In the genomic region with DNA sequence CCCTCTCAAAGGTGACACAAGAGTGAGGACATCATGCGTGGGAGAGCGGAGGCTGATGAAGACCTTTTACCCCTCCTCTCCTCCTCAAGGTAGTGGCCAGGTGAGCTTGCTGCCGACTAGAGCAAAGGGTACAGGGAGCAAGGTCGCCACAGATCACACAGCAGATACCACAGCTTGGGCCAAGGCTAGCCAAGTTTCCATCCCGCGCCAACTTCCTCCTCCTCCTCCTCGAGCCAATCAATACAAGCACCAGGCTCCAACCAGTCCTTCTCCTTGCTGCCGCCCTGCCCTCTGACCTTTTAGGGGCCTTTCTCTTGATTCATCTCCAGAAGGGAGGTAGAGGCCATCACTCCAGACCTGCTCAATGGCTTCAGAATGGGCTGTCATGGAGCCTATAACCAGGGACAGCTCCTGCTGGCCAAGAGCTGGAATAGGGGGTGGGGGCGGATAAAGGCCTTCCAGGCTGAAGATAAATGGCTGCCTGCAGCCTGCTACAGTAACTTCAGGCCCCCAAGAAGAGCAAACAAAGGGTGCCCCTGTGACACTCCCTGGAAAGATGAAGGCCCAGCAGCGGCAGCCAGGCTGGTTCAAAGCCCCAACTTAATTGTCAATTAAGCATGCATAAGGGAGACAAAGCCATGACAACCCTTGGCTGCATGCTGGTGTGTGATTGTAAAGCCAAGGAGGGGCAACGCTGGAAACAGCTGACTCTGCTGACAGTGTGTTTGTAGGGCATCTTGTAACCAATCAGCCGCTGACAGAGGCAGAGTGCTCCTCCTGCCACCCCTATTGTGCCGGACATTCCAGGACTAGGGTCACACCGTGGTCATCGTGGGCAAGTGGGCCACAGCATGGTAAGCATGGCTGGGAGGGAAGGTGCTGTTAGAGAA, we compare ENCODE assay signal across 30 cellular contexts. TPM values are rescaled to one million over a fixed set of nuclear protein-coding genes. Genes with fewer than 3 reads are reported as not detected.
A peak's percentile ranks its signal among the peaks of the same experiment; 100 is the strongest.
DNase-seq lines count a peak whose midpoint lies in the region; ATAC-seq, FAIRE-seq and TF ChIP-seq lines count a peak whose summit lies in the region.
"Had no signal": no experiment of that assay in that cellular context is flagged by ENCODE, and none has a peak within 500 bp of the region (broad histone marks: within the 10 kb centered on the region; RNA-seq: fewer than 3 reads in every experiment).

No MANE protein-coding gene starts in this region.

- H3K9ac ChIP-seq in H1 (replicated peaks in 1 of 4; ENCODE audit: extremely low read depth in 1 of 4, low read depth in 3 of 4, low read length in 3 of 4), result no peak overlapping the region
- H3K9ac ChIP-seq: BLaER1 treated with 17β-estradiol and CSF1 and Interleukin-3, amounts not matched to agents 10 nM and 100 nM had no signal

- H3K4me1 ChIP-seq in H1 (replicated peaks in 1 of 4; ENCODE audit: control insufficient read depth in 3 of 4, insufficient read depth in 4 of 4, low read length in 3 of 4) (no peaks in the 10 kb centered on the region), mesodermal cell (ENCODE audit: control insufficient read depth, insufficient read depth, low read length, poor library complexity, severe bottlenecking) (peaks cover 4% of the 10 kb centered on the region), small intestine (ENCODE audit: control insufficient read depth in 2 of 2, insufficient read depth in 1 of 2, low read depth in 1 of 2, low read length in 1 of 2) (peaks cover 7 to 22% of the 10 kb centered on the region in 2 donors)
- H3K4me1 ChIP-seq: spleen had no signal

- H3K23ac ChIP-seq in H1 (ENCODE audit: insufficient read length), result no peak overlapping the region

- H3K18ac ChIP-seq in H1 (ENCODE audit: extremely low read depth, low read length), result no peak overlapping the region

- H3K4me3 ChIP-seq in H1 (ENCODE audit: extremely low read depth in 1 of 4, insufficient read depth in 2 of 4, low read depth in 3 of 4, low read length in 4 of 4), result no peak overlapping the region
- H3K4me3 ChIP-seq in mesodermal cell (ENCODE audit: extremely low read depth, insufficient read depth, low read length, poor library complexity, severe bottlenecking), result no peak overlapping the region
- H3K4me3 ChIP-seq in small intestine (ENCODE audit: low read depth in 1 of 2, low read length in 2 of 2), result no peak overlapping the region
- H3K4me3 ChIP-seq: BLaER1 treated with 17β-estradiol and CSF1 and Interleukin-3, amounts not matched to agents 10 nM and 100 nM; HAP-1; SJSA1; spleen had no signal

- H3K36me3 ChIP-seq in H1 (ENCODE audit: control insufficient read depth in 2 of 4, insufficient read depth in 4 of 4, low read length in 3 of 4), result no peaks in the 10 kb centered on the region
- H3K36me3 ChIP-seq in mesodermal cell (ENCODE audit: control insufficient read depth, insufficient read depth, low read length), result no peaks in the 10 kb centered on the region
- peaks cover 0 to 5% of the 10 kb centered on the region in 2 donors for H3K36me3 ChIP-seq in small intestine (ENCODE audit: control insufficient read depth in 2 of 2, insufficient read depth in 2 of 2, low read length in 2 of 2)
- H3K36me3 ChIP-seq: BLaER1 treated with 17β-estradiol and CSF1 and Interleukin-3, amounts not matched to agents 10 nM and 100 nM; HAP-1; SJSA1; spleen had no signal

- H3K79me2 ChIP-seq in H1 (ENCODE audit: control insufficient read depth in 1 of 2, insufficient read depth in 2 of 2, low read length in 2 of 2), result no peaks in the 10 kb centered on the region

- no peaks in the 10 kb centered on the region for H3K9me3 ChIP-seq in H1 (ENCODE audit: insufficient read depth in 2 of 2, low read depth in 1 of 2, low read length in 1 of 2)
- no peaks in the 10 kb centered on the region for H3K9me3 ChIP-seq in mesodermal cell (ENCODE audit: control insufficient read depth, low read length)
- no peaks in the 10 kb centered on the region for H3K9me3 ChIP-seq in small intestine (ENCODE audit: control insufficient read depth, low read depth)
- H3K9me3 ChIP-seq: BLaER1 treated with 17β-estradiol and CSF1 and Interleukin-3, amounts not matched to agents 10 nM and 100 nM; HAP-1; SJSA1; spleen had no signal

- H2BK120ac ChIP-seq in H1 (replicated peaks; ENCODE audit: low read depth, low read length), result no peak overlapping the region

- peaks cover 0 to 2% of the 10 kb centered on the region in 2 experiments for H4K20me1 ChIP-seq in H1 (replicated peaks in 1 of 2; ENCODE audit: control insufficient read depth in 1 of 2, insufficient read depth in 2 of 2, low read length in 2 of 2)
- H4K20me1 ChIP-seq: BLaER1 treated with 17β-estradiol and CSF1 and Interleukin-3, amounts not matched to agents 10 nM and 100 nM had no signal

- H2AFZ ChIP-seq in H1 (ENCODE audit: low read length), result no peak overlapping the region

- no peak overlapping the region for H2BK15ac ChIP-seq in H1 (ENCODE audit: low read length)

- H2BK5ac ChIP-seq in H1 (ENCODE audit: low read depth, low read length), result no peak overlapping the region

- H3K27ac ChIP-seq in H1 (ENCODE audit: low read depth, low read length) (no peak overlapping the region), mesodermal cell (ENCODE audit: low read depth, low read length, severe bottlenecking) (peak overlapping the region; percentile 23), small intestine (ENCODE audit: low read depth in 1 of 2, low read length in 1 of 2) (peak overlapping the region; percentile 63 to 69)
- H3K27ac ChIP-seq: BLaER1 treated with 17β-estradiol and CSF1 and Interleukin-3, amounts not matched to agents 10 nM and 100 nM; SJSA1; spleen had no signal

- H2BK12ac ChIP-seq in H1 (ENCODE audit: low read depth, low read length), result no peak overlapping the region

- FAIRE-seq in H1 (lab: Jason Lieb, UNC), result no peak
- no peak for FAIRE-seq in small intestine (lab: Jason Lieb, UNC)
- FAIRE-seq: GM18507, HTR-8/SVneo had no signal

- H3K4me2 ChIP-seq in H1 (ENCODE audit: insufficient read depth in 1 of 2, low read depth in 2 of 2, low read length in 2 of 2), result no peak overlapping the region
- H3K4me2 ChIP-seq: BLaER1 treated with 17β-estradiol and CSF1 and Interleukin-3, amounts not matched to agents 10 nM and 100 nM had no signal

- H2AK5ac ChIP-seq in H1 (ENCODE audit: low read depth, low read length), result no peak overlapping the region

- ATAC-seq in HG03378 (IDR thresholded peaks at IDR 0.05; ENCODE audit: unreplicated experiment), result no peak
- ATAC-seq: activated CD8-positive, alpha-beta T cell treated with anti-CD3 and anti-CD28 coated beads, Interleukin-2, amount 10 ng/mL, durations not matched to agents 7 days and 5 days had no signal

- no peak for TF ChIP-seq CTCF in H1 (IDR thresholded peaks at IDR 0.05; ENCODE audit: control extremely low read depth in 1 of 3, insufficient read depth in 1 of 3, low read depth in 1 of 3, low read length in 3 of 3)

- no peak overlapping the region for H4K5ac ChIP-seq in H1 (ENCODE audit: insufficient read length, low read depth, low read length)

- no peak for TF ChIP-seq EP300 in H1 (IDR thresholded peaks at IDR 0.05; ENCODE audit: borderline replicate concordance in 1 of 2, low read depth in 2 of 2, low read length in 2 of 2)

- peak overlapping the region; percentile 20 for H4K8ac ChIP-seq in H1 (ENCODE audit: extremely low read depth, insufficient read depth, low read length)

- TF ChIP-seq POLR2A in H1 (IDR thresholded peaks at IDR 0.05; ENCODE audit: control extremely low read depth in 1 of 2, low read depth in 2 of 2, low read length in 2 of 2), result no peak

- WGBS in H1 (ENCODE audit: extremely low coverage in 1 of 2, insufficient coverage in 1 of 2, insufficient read length in 1 of 2, insufficient replicate concordance in 2 of 2, low coverage in 1 of 2, low lambda C conversion rate in 2 of 2, missing lambda C conversion rate in 1 of 2), 2 experiments, result 83% methylated on average over 15 of the region's 15 CpGs; no CpG with 5 or more reads in 1 of the 2 experiments
- WGBS in mesodermal cell (ENCODE audit: insufficient coverage in 2 of 2), 2 experiments, result 64 to 70% methylated on average over 8 to 15 of the region's 15 CpGs
- WGBS in small intestine, 3 donors, result 41 to 64% (median 49%) methylated on average over 15 of the region's 15 CpGs

- H3K56ac ChIP-seq in H1 (replicated peaks; ENCODE audit: insufficient read length, low read depth, low read length), result no peak overlapping the region

- peak overlapping the region; percentile 17 for H4K91ac ChIP-seq in H1 (replicated peaks; ENCODE audit: insufficient read length, low read length)

- no peaks in the 10 kb centered on the region for H3K79me1 ChIP-seq in H1 (ENCODE audit: low read depth, low read length)

- no peaks in the 10 kb centered on the region; the same call in 1 of the 2 replicates for H3K23me2 ChIP-seq in H1 (ENCODE audit: low read depth, low read length)

- H3K4ac ChIP-seq in H1 (replicated peaks; ENCODE audit: insufficient read length, low read depth, low read length), result no peak overlapping the region

- no peak for TF ChIP-seq RAD21 in H1 (IDR thresholded peaks at IDR 0.05 in 1 of 2, conservative IDR thresholded peaks at IDR 0.05 in 1 of 2; ENCODE audit: low read depth in 2 of 2, low read length in 2 of 2)

- no peak overlapping the region for H3K14ac ChIP-seq in H1 (ENCODE audit: insufficient read length)

- no peak overlapping the region for H2BK20ac ChIP-seq in H1 (ENCODE audit: low read length)

- CTCF ChIA-PET in H1 (lab: Charles Lee; ENCODE audit: partially characterized antibody), result interaction anchor here (1.2 to 7.2 kb wide), 2 partner anchors 8 to 10 kb away, joined by 4 to 30 read pairs; no protein-coding TSS in a partner anchor

- POLR2A ChIA-PET in H1 (lab: Charles Lee; ENCODE audit: partially characterized antibody), result interaction anchor here (0.6 kb wide), 1 partner anchor 246 kb away, joined by 3 read pairs; no protein-coding TSS in a partner anchor

- H3K27me3 ChIP-seq in H1 (replicated peaks in 1 of 4; ENCODE audit: control insufficient read depth in 3 of 4, extremely low read depth in 1 of 4, insufficient read depth in 3 of 4, low read length in 3 of 4) (peaks cover 0 to 13% (median 6%) of the 10 kb centered on the region in 4 experiments; a peak in 5 of 7 replicates), small intestine (ENCODE audit: control insufficient read depth in 2 of 2, insufficient read depth in 2 of 2, low read length in 2 of 2) (peaks cover 0 to 5% of the 10 kb centered on the region in 2 donors)
- H3K27me3 ChIP-seq: BLaER1 treated with 17β-estradiol and CSF1 and Interleukin-3, amounts not matched to agents 10 nM and 100 nM; SJSA1 had no signal

- DNase-seq in HT-29 (ENCODE audit: low spot score) (peak; percentile 86), H1 (ENCODE audit: low read depth in 1 of 2, low spot score in 2 of 2) (no peak), small intestine (peak; percentile 88), glomerular visceral epithelial cell (ENCODE audit: extremely low spot score) (no peak), germinal center (ENCODE audit: low spot score) (no peak)
- no peak for DNase-seq in stimulated activated CD4-positive, alpha-beta T cell treated with anti-CD3 and anti-CD28 coated beads, Interleukin-4, amount 100 ng/mL, for 4 hours
- DNase-seq: activated CD8-positive, alpha-beta T cell treated with anti-CD3 and anti-CD28 coated beads, Interleukin-2, amount 10 ng/mL, durations not matched to agents 7 days and 5 days; activated effector memory CD4-positive, alpha-beta T cell treated with anti-CD3 and anti-CD28 coated beads, Interleukin-2, amount 50 U/mL, for 16 hours; activated naive CD8-positive, alpha-beta T cell treated with anti-CD3 and anti-CD28 coated beads, Interleukin-2, amount 10 ng/mL, durations not matched to agents 7 days and 5 days; COR-L47; DMS79; KG1; MM.1S; naive B cell; NCI-H1436 treated with DMSO at 0.1 percent for 48 hours; NCI-H345; NCI-H748 treated with DMSO at 0.1 percent for 48 hours; spleen; substantia nigra had no signal

RNA-seq across cellular contexts. Expression of a gene that starts 17.7 kb away (rescaled TPM):
- 66.0 and 91.4 TPM in 2 replicates for total RNA-seq in HT-29 (2014; rRNA removed; shearing (Covaris generic))
- total RNA-seq in H1 (2021; fragmentation: NEBNext Ultra II Directional; extraction: Animal tissue kit (Norgen Biotek cat#: 25700)), result 0.13 TPM in 1 of 2 replicates, not detected in the other
- polyA plus RNA-seq in H1 (2011; rRNA removed), result 0.28 and 0.30 TPM in 2 replicates
- polyA plus RNA-seq in H1 (2011; cell fraction: cytosol; rRNA removed), result 0.17 TPM
- polyA plus RNA-seq in H1 (2011; cell fraction: nucleus; rRNA removed), result 0.40 TPM
- 0.17 to 0.58 TPM (median 0.27 TPM) in 4 replicates for polyA plus RNA-seq in H1 (2012, experiment 1 of 2)
- 0.17 TPM for polyA plus RNA-seq in H1 (2012, experiment 2 of 2)
- 0.12 TPM for polyA plus RNA-seq in H1 (2013, experiment 1 of 2)
- 0.11 TPM for polyA plus RNA-seq in H1 (2013, experiment 2 of 2)
- 0.20 and 0.22 TPM in 2 replicates for polyA minus RNA-seq in H1 (2011; rRNA and poly(A)+ RNA removed)
- not detected for polyA minus RNA-seq in H1 (2011; cell fraction: cytosol; rRNA and poly(A)+ RNA removed)
- polyA minus RNA-seq in H1 (2011; cell fraction: nucleus; rRNA and poly(A)+ RNA removed), result not detected
- 0.18 TPM for polyA plus RNA-seq in mesodermal cell (2013, experiment 1 of 2)
- polyA plus RNA-seq in mesodermal cell (2013, experiment 2 of 2), result 0.15 TPM
- 10 to 100 TPM in 2 of 3 donors, 1 to 10 TPM in 1; 10.0 to 18.1 (median 11.9) TPM for polyA plus RNA-seq in small intestine
- total RNA-seq: activated CD8-positive, alpha-beta T cell treated with anti-CD3 and anti-CD28 coated beads, Interleukin-2, amount 10 ng/mL, durations not matched to agents 7 days and 5 days; cerebellum; lung microvascular endothelial cell; omental fat pad; SJSA1; spleen had no signal
- polyA plus RNA-seq: AG04450 had no signal

Comparison
In these comparisons a context has a peak if more than half of its experiments do, and no peak if none do; other contexts are left out.
1. DNase-seq: peak in HT-29 (single experiment) and small intestine (single experiment); none in H1 (0 of 2), glomerular visceral epithelial cell (single experiment), stimulated activated CD4-positive, alpha-beta T cell treated with anti-CD3 and anti-CD28 coated beads, Interleukin-4, amount 100 ng/mL, for 4 hours (0 of 2) and germinal center (single experiment).
2. RNA of a gene that starts 17.7 kb away (total RNA-seq): 66.0 to 91.4 TPM in HT-29; 0.13 TPM in H1; every median in the first group is over 10 times any median in the second.